In genomic region chr6:102402635-102403329, GRCh38 we compare ENCODE assay signal across 18 cellular contexts.
"Had no signal": no experiment of that assay in that cellular context is flagged by ENCODE, and none has a peak within 500 bp of the region (broad histone marks: within the 10 kb centered on the region; RNA-seq: fewer than 3 reads in every experiment).

No MANE protein-coding gene starts in this region.

- ATAC-seq: activated CD8-positive, alpha-beta memory T cell treated with anti-CD3 and anti-CD28 coated beads, Interleukin-2, amount 10 ng/mL, durations not matched to agents 7 days and 5 days; activated T-helper 17 cell treated with anti-CD3 and anti-CD28 coated beads, Interleukin-2, amount 50 U/mL, for 72 hours; gastroesophageal sphincter; heart right ventricle; left lung had no signal

- H3K9me3 ChIP-seq: ascending aorta, esophagus muscularis mucosa, gastroesophageal sphincter, left lung, thyroid gland had no signal

- H3K4me3 ChIP-seq: ascending aorta, esophagus muscularis mucosa, gastroesophageal sphincter, heart right ventricle, left lung, thyroid gland had no signal

- H3K27ac ChIP-seq: ascending aorta, esophagus muscularis mucosa, gastroesophageal sphincter, heart right ventricle, left lung, thyroid gland had no signal

- H3K27me3 ChIP-seq: ascending aorta, esophagus muscularis mucosa, gastroesophageal sphincter, heart right ventricle, left lung, thyroid gland had no signal

- DNase-seq: activated CD4-positive, alpha-beta memory T cell treated with anti-CD3 and anti-CD28 coated beads, Interleukin-2, amount 10 ng/mL, durations not matched to agents 7 days and 5 days; activated CD4-positive, alpha-beta T cell treated with anti-CD3 and anti-CD28 coated beads for 48 hours; activated CD4-positive, CD25-positive, alpha-beta regulatory T cell; activated CD8-positive, alpha-beta memory T cell treated with anti-CD3 and anti-CD28 coated beads, Interleukin-2, amount 10 ng/mL, durations not matched to agents 7 days and 5 days; activated naive CD4-positive, alpha-beta T cell; activated T-cell treated with anti-CD3 and anti-CD28 coated beads, Interleukin-2, amount 50 U/mL, for 1 hour; cerebellar nuclear complex; effector memory CD4-positive, alpha-beta T cell; heart right ventricle; left lung; occipital lobe; stimulated activated naive CD4-positive, alpha-beta T cell; T-helper 9 cell; thyroid gland had no signal

- H3K4me1 ChIP-seq: ascending aorta, esophagus muscularis mucosa, gastroesophageal sphincter, heart right ventricle, left lung, thyroid gland had no signal

- H3K36me3 ChIP-seq: ascending aorta, esophagus muscularis mucosa, gastroesophageal sphincter, heart right ventricle, left lung, thyroid gland had no signal
